In the genomic region with DNA sequence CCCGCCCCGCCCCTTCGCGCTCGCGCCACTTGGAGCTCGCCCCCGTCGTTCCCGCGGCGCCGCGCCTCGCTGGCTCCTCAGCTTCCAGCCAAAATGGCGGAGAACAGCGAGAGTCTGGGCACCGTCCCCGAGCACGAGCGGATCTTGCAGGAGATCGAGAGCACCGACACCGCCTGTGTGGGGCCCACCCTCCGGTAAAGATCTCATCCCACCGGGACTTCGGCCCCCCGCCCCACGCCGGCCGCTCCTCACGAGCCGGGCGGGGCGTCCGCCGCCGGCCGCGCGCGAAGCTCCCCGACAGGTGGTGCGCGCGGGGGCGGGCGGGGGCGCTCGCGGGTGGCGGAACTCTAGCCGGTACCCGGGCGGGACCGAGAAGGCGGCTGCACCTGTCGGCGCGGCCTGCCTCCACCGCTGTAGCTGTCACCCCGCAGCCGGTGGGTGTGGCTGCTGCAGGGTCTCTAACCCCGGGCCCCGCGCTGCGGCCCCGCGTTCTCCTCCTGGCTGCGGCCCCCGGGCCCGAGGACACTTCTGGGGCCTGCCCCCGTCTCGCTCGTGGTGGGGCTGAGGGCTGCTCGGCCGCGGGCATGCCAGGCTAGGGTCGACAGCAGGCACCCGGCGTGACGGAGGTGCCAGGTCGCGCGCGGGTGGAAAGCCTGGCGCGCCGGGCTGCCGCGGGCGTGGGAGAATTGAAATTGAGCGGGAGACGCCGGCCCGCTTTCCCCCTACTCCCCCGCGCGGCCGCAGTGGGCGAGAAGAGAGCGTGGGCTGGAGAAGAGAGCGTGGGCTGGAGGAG, we compare ENCODE assay signal across 1 cellular context.
TF ChIP-seq lines count a peak whose summit lies in the region.

TSS of gene EXOC6 (plus strand) at position 80 of the 793 bp plus-strand sequence. CDS start at position 94, 14 bp downstream.

TF ChIP-seq in GM12878, 131 proteins besides CTCF, POLR2A, EP300 and RAD21 (continued from another document and continues in another):
- TF ChIP-seq, protein P1, sequence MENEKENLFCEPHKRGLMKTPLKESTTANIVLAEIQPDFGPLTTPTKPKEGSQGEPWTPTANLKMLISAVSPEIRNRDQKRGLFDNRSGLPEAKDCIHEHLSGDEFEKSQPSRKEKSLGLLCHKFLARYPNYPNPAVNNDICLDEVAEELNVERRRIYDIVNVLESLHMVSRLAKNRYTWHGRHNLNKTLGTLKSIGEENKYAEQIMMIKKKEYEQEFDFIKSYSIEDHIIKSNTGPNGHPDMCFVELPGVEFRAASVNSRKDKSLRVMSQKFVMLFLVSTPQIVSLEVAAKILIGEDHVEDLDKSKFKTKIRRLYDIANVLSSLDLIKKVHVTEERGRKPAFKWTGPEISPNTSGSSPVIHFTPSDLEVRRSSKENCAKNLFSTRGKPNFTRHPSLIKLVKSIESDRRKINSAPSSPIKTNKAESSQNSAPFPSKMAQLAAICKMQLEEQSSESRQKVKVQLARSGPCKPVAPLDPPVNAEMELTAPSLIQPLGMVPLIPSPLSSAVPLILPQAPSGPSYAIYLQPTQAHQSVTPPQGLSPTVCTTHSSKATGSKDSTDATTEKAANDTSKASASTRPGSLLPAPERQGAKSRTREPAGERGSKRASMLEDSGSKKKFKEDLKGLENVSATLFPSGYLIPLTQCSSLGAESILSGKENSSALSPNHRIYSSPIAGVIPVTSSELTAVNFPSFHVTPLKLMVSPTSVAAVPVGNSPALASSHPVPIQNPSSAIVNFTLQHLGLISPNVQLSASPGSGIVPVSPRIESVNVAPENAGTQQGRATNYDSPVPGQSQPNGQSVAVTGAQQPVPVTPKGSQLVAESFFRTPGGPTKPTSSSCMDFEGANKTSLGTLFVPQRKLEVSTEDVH (IDR thresholded peaks at IDR 0.05; ENCODE audit: low read depth, partially characterized antibody): no peak
- peak; percentile 81 for TF ChIP-seq TAF1 (IDR thresholded peaks at IDR 0.05; ENCODE audit: borderline replicate concordance, low read depth, low read length)
- TF ChIP-seq, protein P2, sequence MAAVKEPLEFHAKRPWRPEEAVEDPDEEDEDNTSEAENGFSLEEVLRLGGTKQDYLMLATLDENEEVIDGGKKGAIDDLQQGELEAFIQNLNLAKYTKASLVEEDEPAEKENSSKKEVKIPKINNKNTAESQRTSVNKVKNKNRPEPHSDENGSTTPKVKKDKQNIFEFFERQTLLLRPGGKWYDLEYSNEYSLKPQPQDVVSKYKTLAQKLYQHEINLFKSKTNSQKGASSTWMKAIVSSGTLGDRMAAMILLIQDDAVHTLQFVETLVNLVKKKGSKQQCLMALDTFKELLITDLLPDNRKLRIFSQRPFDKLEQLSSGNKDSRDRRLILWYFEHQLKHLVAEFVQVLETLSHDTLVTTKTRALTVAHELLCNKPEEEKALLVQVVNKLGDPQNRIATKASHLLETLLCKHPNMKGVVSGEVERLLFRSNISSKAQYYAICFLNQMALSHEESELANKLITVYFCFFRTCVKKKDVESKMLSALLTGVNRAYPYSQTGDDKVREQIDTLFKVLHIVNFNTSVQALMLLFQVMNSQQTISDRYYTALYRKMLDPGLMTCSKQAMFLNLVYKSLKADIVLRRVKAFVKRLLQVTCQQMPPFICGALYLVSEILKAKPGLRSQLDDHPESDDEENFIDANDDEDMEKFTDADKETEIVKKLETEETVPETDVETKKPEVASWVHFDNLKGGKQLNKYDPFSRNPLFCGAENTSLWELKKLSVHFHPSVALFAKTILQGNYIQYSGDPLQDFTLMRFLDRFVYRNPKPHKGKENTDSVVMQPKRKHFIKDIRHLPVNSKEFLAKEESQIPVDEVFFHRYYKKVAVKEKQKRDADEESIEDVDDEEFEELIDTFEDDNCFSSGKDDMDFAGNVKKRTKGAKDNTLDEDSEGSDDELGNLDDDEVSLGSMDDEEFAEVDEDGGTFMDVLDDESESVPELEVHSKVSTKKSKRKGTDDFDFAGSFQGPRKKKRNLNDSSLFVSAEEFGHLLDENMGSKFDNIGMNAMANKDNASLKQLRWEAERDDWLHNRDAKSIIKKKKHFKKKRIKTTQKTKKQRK (IDR thresholded peaks at IDR 0.05; ENCODE audit: low read depth, low read length): no peak
- peak; percentile 96 for TF ChIP-seq YY1 (IDR thresholded peaks at IDR 0.05; ENCODE audit: low read depth, low read length)
- no peak for TF ChIP-seq STAT3 (IDR thresholded peaks at IDR 0.05; ENCODE audit: low read depth, low read length)
- no peak for TF ChIP-seq MTA3 (IDR thresholded peaks at IDR 0.05; ENCODE audit: borderline replicate concordance, low read length)
- TF ChIP-seq SIN3A (IDR thresholded peaks at IDR 0.05; ENCODE audit: low read depth, low read length): 0 out of 2 replicates have a peak, but pooled peaks have one; percentile 48
- TF ChIP-seq CREM (IDR thresholded peaks at IDR 0.05; ENCODE audit: low read depth): 0 out of 2 replicates have a peak, but pooled peaks have one; percentile 19
- peak; percentile 78 for TF ChIP-seq IKZF1 (conservative IDR thresholded peaks at IDR 0.05)
- no peak for TF ChIP-seq ZNF24 (IDR thresholded peaks at IDR 0.05)
- TF ChIP-seq, protein P3, sequence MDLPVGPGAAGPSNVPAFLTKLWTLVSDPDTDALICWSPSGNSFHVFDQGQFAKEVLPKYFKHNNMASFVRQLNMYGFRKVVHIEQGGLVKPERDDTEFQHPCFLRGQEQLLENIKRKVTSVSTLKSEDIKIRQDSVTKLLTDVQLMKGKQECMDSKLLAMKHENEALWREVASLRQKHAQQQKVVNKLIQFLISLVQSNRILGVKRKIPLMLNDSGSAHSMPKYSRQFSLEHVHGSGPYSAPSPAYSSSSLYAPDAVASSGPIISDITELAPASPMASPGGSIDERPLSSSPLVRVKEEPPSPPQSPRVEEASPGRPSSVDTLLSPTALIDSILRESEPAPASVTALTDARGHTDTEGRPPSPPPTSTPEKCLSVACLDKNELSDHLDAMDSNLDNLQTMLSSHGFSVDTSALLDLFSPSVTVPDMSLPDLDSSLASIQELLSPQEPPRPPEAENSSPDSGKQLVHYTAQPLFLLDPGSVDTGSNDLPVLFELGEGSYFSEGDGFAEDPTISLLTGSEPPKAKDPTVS (IDR thresholded peaks at IDR 0.05; ENCODE audit: low read depth, low read length): no peak
- TF ChIP-seq CBX3 (IDR thresholded peaks at IDR 0.05; ENCODE audit: borderline replicate concordance, low read depth): no peak
- TF ChIP-seq MAX (IDR thresholded peaks at IDR 0.05; ENCODE audit: low read depth, low read length): peak; percentile 10; the same call in 1 of the 2 replicates
- TF ChIP-seq BHLHE40 (IDR thresholded peaks at IDR 0.05; ENCODE audit: borderline replicate concordance in 1 of 2, low read depth in 2 of 2, low read length in 1 of 2): peak in 1 of 2 experiments; percentile 89; a peak in 2 of 4 replicates
- no peak for TF ChIP-seq MYB (IDR thresholded peaks at IDR 0.05; ENCODE audit: borderline replicate concordance, low read depth, low read length)
- TF ChIP-seq HDAC6 (IDR thresholded peaks at IDR 0.05; ENCODE audit: unreplicated experiment): peak; percentile 43
- TF ChIP-seq SMARCA5 (IDR thresholded peaks at IDR 0.05): 0 out of 2 replicates have a peak, but pooled peaks have one; percentile 53
- TF ChIP-seq EGR1 (IDR thresholded peaks at IDR 0.05; ENCODE audit: borderline replicate concordance in 1 of 2, low read depth in 2 of 2, low read length in 2 of 2): peak; percentile 34 to 98
- peak; percentile 80 for TF ChIP-seq BACH1 (IDR thresholded peaks at IDR 0.05; ENCODE audit: borderline replicate concordance)
- TF ChIP-seq, protein P4, sequence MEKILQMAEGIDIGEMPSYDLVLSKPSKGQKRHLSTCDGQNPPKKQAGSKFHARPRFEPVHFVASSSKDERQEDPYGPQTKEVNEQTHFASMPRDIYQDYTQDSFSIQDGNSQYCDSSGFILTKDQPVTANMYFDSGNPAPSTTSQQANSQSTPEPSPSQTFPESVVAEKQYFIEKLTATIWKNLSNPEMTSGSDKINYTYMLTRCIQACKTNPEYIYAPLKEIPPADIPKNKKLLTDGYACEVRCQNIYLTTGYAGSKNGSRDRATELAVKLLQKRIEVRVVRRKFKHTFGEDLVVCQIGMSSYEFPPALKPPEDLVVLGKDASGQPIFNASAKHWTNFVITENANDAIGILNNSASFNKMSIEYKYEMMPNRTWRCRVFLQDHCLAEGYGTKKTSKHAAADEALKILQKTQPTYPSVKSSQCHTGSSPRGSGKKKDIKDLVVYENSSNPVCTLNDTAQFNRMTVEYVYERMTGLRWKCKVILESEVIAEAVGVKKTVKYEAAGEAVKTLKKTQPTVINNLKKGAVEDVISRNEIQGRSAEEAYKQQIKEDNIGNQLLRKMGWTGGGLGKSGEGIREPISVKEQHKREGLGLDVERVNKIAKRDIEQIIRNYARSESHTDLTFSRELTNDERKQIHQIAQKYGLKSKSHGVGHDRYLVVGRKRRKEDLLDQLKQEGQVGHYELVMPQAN (conservative IDR thresholded peaks at IDR 0.05): peak; percentile 70
- peak; percentile 88 for TF ChIP-seq GATAD2B (conservative IDR thresholded peaks at IDR 0.05; ENCODE audit: low read depth)
- TF ChIP-seq POLR2AphosphoS5 (IDR thresholded peaks at IDR 0.05; ENCODE audit: low read length): peak; percentile 75; the same call in 1 of the 2 replicates
- peak; percentile 52; the same call in 1 of the 2 replicates for TF ChIP-seq ZNF687 (IDR thresholded peaks at IDR 0.05)
- TF ChIP-seq, protein P5, sequence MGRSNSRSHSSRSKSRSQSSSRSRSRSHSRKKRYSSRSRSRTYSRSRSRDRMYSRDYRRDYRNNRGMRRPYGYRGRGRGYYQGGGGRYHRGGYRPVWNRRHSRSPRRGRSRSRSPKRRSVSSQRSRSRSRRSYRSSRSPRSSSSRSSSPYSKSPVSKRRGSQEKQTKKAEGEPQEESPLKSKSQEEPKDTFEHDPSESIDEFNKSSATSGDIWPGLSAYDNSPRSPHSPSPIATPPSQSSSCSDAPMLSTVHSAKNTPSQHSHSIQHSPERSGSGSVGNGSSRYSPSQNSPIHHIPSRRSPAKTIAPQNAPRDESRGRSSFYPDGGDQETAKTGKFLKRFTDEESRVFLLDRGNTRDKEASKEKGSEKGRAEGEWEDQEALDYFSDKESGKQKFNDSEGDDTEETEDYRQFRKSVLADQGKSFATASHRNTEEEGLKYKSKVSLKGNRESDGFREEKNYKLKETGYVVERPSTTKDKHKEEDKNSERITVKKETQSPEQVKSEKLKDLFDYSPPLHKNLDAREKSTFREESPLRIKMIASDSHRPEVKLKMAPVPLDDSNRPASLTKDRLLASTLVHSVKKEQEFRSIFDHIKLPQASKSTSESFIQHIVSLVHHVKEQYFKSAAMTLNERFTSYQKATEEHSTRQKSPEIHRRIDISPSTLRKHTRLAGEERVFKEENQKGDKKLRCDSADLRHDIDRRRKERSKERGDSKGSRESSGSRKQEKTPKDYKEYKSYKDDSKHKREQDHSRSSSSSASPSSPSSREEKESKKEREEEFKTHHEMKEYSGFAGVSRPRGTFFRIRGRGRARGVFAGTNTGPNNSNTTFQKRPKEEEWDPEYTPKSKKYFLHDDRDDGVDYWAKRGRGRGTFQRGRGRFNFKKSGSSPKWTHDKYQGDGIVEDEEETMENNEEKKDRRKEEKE (IDR thresholded peaks at IDR 0.05): 0 out of 2 replicates have a peak, but pooled peaks have one; percentile 19
- peak; percentile 34 for TF ChIP-seq RELA (IDR thresholded peaks at IDR 0.05; ENCODE audit: borderline replicate concordance, partially characterized antibody)
- 0 out of 2 replicates have a peak, but pooled peaks have one; percentile 13 for TF ChIP-seq EED (IDR thresholded peaks at IDR 0.05; ENCODE audit: low read depth)
- TF ChIP-seq RB1 (IDR thresholded peaks at IDR 0.05; ENCODE audit: borderline replicate concordance): peak; percentile 25; the same call in 1 of the 2 replicates
- TF ChIP-seq RUNX3 (IDR thresholded peaks at IDR 0.05; ENCODE audit: low read length): 0 out of 2 replicates have a peak, but pooled peaks have one; percentile 19
- TF ChIP-seq POU2F2 (IDR thresholded peaks at IDR 0.05; ENCODE audit: borderline replicate concordance, low read depth, low read length): 0 out of 3 replicates have a peak, but pooled peaks have one; percentile 20
- TF ChIP-seq DPF2 (IDR thresholded peaks at IDR 0.05): peak; percentile 78; the same call in 1 of the 2 replicates
- TF ChIP-seq, protein P6, sequence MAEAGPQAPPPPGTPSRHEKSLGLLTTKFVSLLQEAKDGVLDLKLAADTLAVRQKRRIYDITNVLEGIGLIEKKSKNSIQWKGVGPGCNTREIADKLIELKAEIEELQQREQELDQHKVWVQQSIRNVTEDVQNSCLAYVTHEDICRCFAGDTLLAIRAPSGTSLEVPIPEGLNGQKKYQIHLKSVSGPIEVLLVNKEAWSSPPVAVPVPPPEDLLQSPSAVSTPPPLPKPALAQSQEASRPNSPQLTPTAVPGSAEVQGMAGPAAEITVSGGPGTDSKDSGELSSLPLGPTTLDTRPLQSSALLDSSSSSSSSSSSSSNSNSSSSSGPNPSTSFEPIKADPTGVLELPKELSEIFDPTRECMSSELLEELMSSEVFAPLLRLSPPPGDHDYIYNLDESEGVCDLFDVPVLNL (IDR thresholded peaks at IDR 0.05; ENCODE audit: low read depth, low read length): no peak
- TF ChIP-seq PKNOX1 (IDR thresholded peaks at IDR 0.05): no peak
